Comparison of ENCODE assay signal across 8 cellular contexts in genomic region chr11:10305262-10305963, GRCh38. TPM values are rescaled to one million over a fixed set of nuclear protein-coding genes. Genes with fewer than 3 reads are reported as not detected.
DNase-seq lines count a peak whose midpoint lies in the region; ATAC-seq, FAIRE-seq and TF ChIP-seq lines count a peak whose summit lies in the region.

No MANE protein-coding gene starts in this region.

- H3K9ac ChIP-seq in astrocyte (ENCODE audit: low read length) (peak overlapping the region; percentile 89), skeletal muscle satellite cell (ENCODE audit: low read depth, low read length) (peak overlapping the region; percentile 94)

- peak overlapping the region; percentile 85 for H3K27ac Mint-ChIP-seq in astrocyte (ENCODE audit: unreplicated experiment)

- H3K9me3 Mint-ChIP-seq in astrocyte (ENCODE audit: unreplicated experiment), result no peaks in the 10 kb centered on the region

- ATAC-seq in HG03039 (IDR thresholded peaks at IDR 0.05; ENCODE audit: unreplicated experiment), result no peak

- no peaks in the 10 kb centered on the region for H3K36me3 ChIP-seq in astrocyte (ENCODE audit: insufficient read depth, low read length)
- H3K36me3 ChIP-seq in iPS DF 6.9 (ENCODE audit: control insufficient read depth, insufficient read depth, low read length), result peaks cover 3% of the 10 kb centered on the region; the same call in 1 of the 2 replicates
- H3K36me3 ChIP-seq in skeletal muscle satellite cell (ENCODE audit: insufficient read depth, low read length), result peaks cover 23% of the 10 kb centered on the region

- H3K4me1 ChIP-seq in astrocyte (ENCODE audit: insufficient read depth, low read length), result peaks cover 58% of the 10 kb centered on the region
- H3K4me1 ChIP-seq in iPS DF 6.9 (ENCODE audit: control insufficient read depth, insufficient read depth, low read length), result peaks cover 6% of the 10 kb centered on the region; the same call in 1 of the 2 replicates
- H3K4me1 ChIP-seq in skeletal muscle satellite cell (ENCODE audit: control insufficient read depth, insufficient read depth, low read length), result peaks cover 49% of the 10 kb centered on the region

- H3K4me3 Mint-ChIP-seq in astrocyte (ENCODE audit: unreplicated experiment), result peak overlapping the region; percentile 98

- peak overlapping the region; percentile 58 for H2AFZ ChIP-seq in astrocyte (ENCODE audit: low read depth, low read length)

- no peaks in the 10 kb centered on the region for H3K27me3 Mint-ChIP-seq in astrocyte (ENCODE audit: low read depth, unreplicated experiment)

- H3K4me2 ChIP-seq in astrocyte (ENCODE audit: low read length), result peak overlapping the region; percentile 94
- peak overlapping the region; percentile 97 for H3K4me2 ChIP-seq in skeletal muscle satellite cell (ENCODE audit: low read length)

- in situ Hi-C loops in GM13976 (cut with MboI; ENCODE audit: low sequenced_read_pairs, unreplicated experiment), result loop anchor here (25.0 kb wide), 2 partner anchors 318 to 443 kb away; no protein-coding TSS in a partner anchor

- H3K9me3 ChIP-seq in astrocyte (ENCODE audit: insufficient read depth, low read depth, low read length) (no peaks in the 10 kb centered on the region), iPS DF 6.9 (ENCODE audit: control insufficient read depth, insufficient read depth, low read length) (no peaks in the 10 kb centered on the region), skeletal muscle satellite cell (replicated peaks; ENCODE audit: low read length) (no peaks in the 10 kb centered on the region)

- H3K36me3 Mint-ChIP-seq in astrocyte (ENCODE audit: low read depth, unreplicated experiment), result peaks cover 16% of the 10 kb centered on the region

- FAIRE-seq in astrocyte (lab: Jason Lieb, UNC), result no peak

- peaks cover 24% of the 10 kb centered on the region for H4K20me1 ChIP-seq in astrocyte (ENCODE audit: insufficient read depth, low read length)

- H3K4me3 ChIP-seq in astrocyte (ENCODE audit: insufficient read depth, low read depth, low read length) (peak overlapping the region; percentile 88), iPS DF 6.9 (ENCODE audit: low read length) (peak overlapping the region; percentile 75), skeletal muscle satellite cell (ENCODE audit: low read length) (peak overlapping the region; percentile 82)

- H3K27me3 ChIP-seq in astrocyte (ENCODE audit: insufficient read depth, low read length), result no peaks in the 10 kb centered on the region
- peaks cover 5% of the 10 kb centered on the region; the same call in 1 of the 2 replicates for H3K27me3 ChIP-seq in iPS DF 6.9 (ENCODE audit: control insufficient read depth, insufficient read depth, low read length)
- H3K27me3 ChIP-seq in skeletal muscle satellite cell (ENCODE audit: control insufficient read depth, insufficient read depth, low read length), result no peaks in the 10 kb centered on the region

- TF ChIP-seq CTCF in GM13976 (IDR thresholded peaks at IDR 0.05; ENCODE audit: borderline replicate concordance, control extremely low read depth, extremely low read depth, insufficient read depth, missing control alignments), result no peak
- no peak for TF ChIP-seq CTCF in astrocyte (IDR thresholded peaks at IDR 0.05; ENCODE audit: insufficient read depth, low read depth, low read length)

- WGBS in iPS DF 6.9 (ENCODE audit: insufficient coverage, insufficient read length), result no CpG with 5 or more reads among the region's 51 CpGs

- DNase-seq in GM13976 (ENCODE audit: low spot score), result peak; percentile 36
- peak; percentile 20 for DNase-seq in NCI-H748 treated with DMSO at 0.1 percent for 48 hours (lab: John Stamatoyannopoulos, UW)
- no peak for DNase-seq in astrocyte (ENCODE audit: low read depth)
- DNase-seq in iPS DF 6.9 (ENCODE audit: low read depth, low spot score), result no peak
- no peak for DNase-seq in NCI-H1694 treated with DMSO at 0.1 percent for 48 hours (lab: John Stamatoyannopoulos, UW)
- DNase-seq in NK-92 (lab: John Stamatoyannopoulos, UW; ENCODE audit: unreplicated experiment), result no peak

- H3K27ac ChIP-seq in astrocyte (ENCODE audit: low read depth, low read length) (peak overlapping the region; percentile 64), iPS DF 6.9 (ENCODE audit: low read length) (no peak overlapping the region)

- peaks cover 11% of the 10 kb centered on the region for H3K4me1 Mint-ChIP-seq in astrocyte (ENCODE audit: low read depth, unreplicated experiment)

- H3K79me2 ChIP-seq in astrocyte (ENCODE audit: insufficient read depth, low read length), result peaks cover 24% of the 10 kb centered on the region

RNA-seq across cellular contexts. Expression of gene ADM, which starts 0.5 kb away (rescaled TPM):
- 75.9 and 78.7 TPM in 2 replicates for total RNA-seq in astrocyte
- total RNA-seq in skeletal muscle satellite cell (2012; rRNA removed), result 183 and 196 TPM in 2 replicates

RNA-seq across cellular contexts. Expression of gene SBF2, which starts 11.4 kb away (rescaled TPM):
- 43.7 and 50.0 TPM in 2 replicates for total RNA-seq in astrocyte
- total RNA-seq in skeletal muscle satellite cell (2012; rRNA removed), result 24.5 and 28.9 TPM in 2 replicates

Comparison
In these comparisons a context has a peak if more than half of its experiments do, and no peak if none do; other contexts are left out.
1. DNase-seq: peak in GM13976 (single experiment) and NCI-H748 treated with DMSO at 0.1 percent for 48 hours (single experiment); none in astrocyte (single experiment), iPS DF 6.9 (single experiment), NCI-H1694 treated with DMSO at 0.1 percent for 48 hours (single experiment) and NK-92 (single experiment).
2. Peak in every context shown above with its lines, with median percentiles within 50 percentile points of each other: H3K4me3 ChIP-seq.